Comparison of ENCODE assay signal across 16 cellular contexts in the genomic region with DNA sequence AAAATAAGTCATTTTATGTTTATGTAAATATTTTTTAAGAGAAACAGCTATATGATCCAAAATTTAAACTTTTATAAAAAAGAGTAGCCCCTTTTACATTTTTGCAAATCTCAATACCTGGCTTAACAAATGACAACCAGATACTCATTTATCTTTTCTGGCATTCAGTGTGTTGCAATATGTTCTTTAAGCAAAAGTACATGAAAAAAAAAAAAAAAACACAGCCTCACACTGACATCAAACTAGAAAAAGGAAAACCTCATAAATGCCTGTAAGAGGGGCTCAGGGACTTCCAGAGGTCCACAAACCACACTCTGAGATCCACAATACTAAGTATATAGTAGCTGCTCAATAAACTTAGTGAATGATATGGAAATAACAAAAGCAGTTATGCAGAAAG.
DNase-seq lines count a peak whose midpoint lies in the region; ATAC-seq, FAIRE-seq and TF ChIP-seq lines count a peak whose summit lies in the region.
"Had no signal": no experiment of that assay in that cellular context is flagged by ENCODE, and none has a peak within 500 bp of the region (broad histone marks: within the 10 kb centered on the region; RNA-seq: fewer than 3 reads in every experiment).

No MANE protein-coding gene starts in this region.

- TF ChIP-seq CTCF in choroid plexus epithelial cell (conservative IDR thresholded peaks at IDR 0.05; ENCODE audit: low read depth, low read length): no peak

- DNase-seq in choroid plexus epithelial cell (ENCODE audit: low read depth) (peak; percentile 72), islet precursor cell (no peak), NCI-H2081 (lab: John Stamatoyannopoulos, UW) (no peak)
- DNase-seq: BE2C; CD4-positive, alpha-beta memory T cell; DND-41; GF-D8; H7 had no signal

- ATAC-seq in HG02870 (IDR thresholded peaks at IDR 0.05; ENCODE audit: unreplicated experiment) (no peak), GM18520 (IDR thresholded peaks at IDR 0.05; ENCODE audit: unreplicated experiment) (no peak)
- ATAC-seq: A549, GM23338 had no signal

- peak; percentile 56 for FAIRE-seq in TTC549 (lab: Jason Lieb, UNC)
- FAIRE-seq in islet of Langerhans (lab: Jason Lieb, UNC): peak; percentile 21
- FAIRE-seq: A549, D721Med, GM18507 had no signal

- H3K4me3 ChIP-seq in choroid plexus epithelial cell (ENCODE audit: low read depth, low read length): no peak overlapping the region
- H3K4me3 ChIP-seq: A549, GM23338 had no signal
